Comparison of ENCODE assay signal across 11 cellular contexts in genomic region chr7:141053626-141054025, GRCh38. TPM values are rescaled to one million over a fixed set of nuclear protein-coding genes. Genes with fewer than 3 reads are reported as not detected.
DNase-seq lines count a peak whose midpoint lies in the region; ATAC-seq and TF ChIP-seq lines count a peak whose summit lies in the region.
"Had no signal": no experiment of that assay in that cellular context is flagged by ENCODE, and none has a peak within 500 bp of the region (broad histone marks: within the 10 kb centered on the region; RNA-seq: fewer than 3 reads in every experiment).

No MANE protein-coding gene starts in this region.

- H3K27ac ChIP-seq in effector memory CD4-positive, alpha-beta T cell (ENCODE audit: insufficient read depth, low read length, poor library complexity, severe bottlenecking): peak overlapping the region; percentile 40
- H3K27ac ChIP-seq: heart right ventricle, right atrium auricular region had no signal

- no peaks in the 10 kb centered on the region for H3K27me3 ChIP-seq in effector memory CD4-positive, alpha-beta T cell (replicated peaks; ENCODE audit: control insufficient read depth, insufficient read depth, low read length, poor library complexity, severe bottlenecking)
- H3K27me3 ChIP-seq: heart right ventricle, right atrium auricular region had no signal

- H3K4me3 Mint-ChIP-seq in type B pancreatic cell: no peak overlapping the region

- no peaks in the 10 kb centered on the region for H3K9me3 Mint-ChIP-seq in type B pancreatic cell

- no peak overlapping the region for H3K27ac Mint-ChIP-seq in type B pancreatic cell

- DNase-seq in activated CD4-positive, alpha-beta T cell treated with anti-CD3 and anti-CD28 coated beads for 48 hours: peak; percentile 61
- peak; percentile 43 to 52 (median 51) for DNase-seq in effector memory CD4-positive, alpha-beta T cell
- peak; percentile 32 to 37 for DNase-seq in stimulated activated CD8-positive, alpha-beta memory T cell treated with anti-CD3 and anti-CD28 coated beads, Interleukin-15, amount 100 ng/mL, for 4 hours (ENCODE audit: low read depth in 2 of 2)
- DNase-seq in NCI-H446 (lab: John Stamatoyannopoulos, UW) (no peak), type B pancreatic cell (ENCODE audit: extremely low spot score, unreplicated experiment) (no peak), amniotic stem cell (lab: John Stamatoyannopoulos, UW) (no peak)
- DNase-seq: heart right ventricle, NCI-H748 treated with DMSO at 0.1 percent for 48 hours had no signal

- ATAC-seq in HG03460 (IDR thresholded peaks at IDR 0.05; ENCODE audit: unreplicated experiment): peak; percentile 64
- ATAC-seq in GM19463 (IDR thresholded peaks at IDR 0.05; ENCODE audit: unreplicated experiment): no peak
- ATAC-seq: heart right ventricle had no signal

- H3K36me3 ChIP-seq in effector memory CD4-positive, alpha-beta T cell (ENCODE audit: control insufficient read depth, insufficient read depth, low read length): no peaks in the 10 kb centered on the region
- H3K36me3 ChIP-seq: heart right ventricle, right atrium auricular region had no signal

- no peaks in the 10 kb centered on the region for H3K36me3 Mint-ChIP-seq in type B pancreatic cell

- H3K4me1 ChIP-seq in effector memory CD4-positive, alpha-beta T cell (ENCODE audit: control insufficient read depth, insufficient read depth, low read length, poor library complexity, severe bottlenecking): peaks cover 10% of the 10 kb centered on the region
- H3K4me1 ChIP-seq: heart right ventricle, right atrium auricular region had no signal

- TF ChIP-seq CTCF in type B pancreatic cell (conservative IDR thresholded peaks at IDR 0.05): no peak

- peaks cover 13% of the 10 kb centered on the region for H3K27me3 Mint-ChIP-seq in type B pancreatic cell

- no peak overlapping the region for H3K4me3 ChIP-seq in effector memory CD4-positive, alpha-beta T cell (ENCODE audit: insufficient read depth, low read depth, low read length, poor library complexity, severe bottlenecking)
- H3K4me3 ChIP-seq: heart right ventricle, right atrium auricular region had no signal

- no peaks in the 10 kb centered on the region for H3K4me1 Mint-ChIP-seq in type B pancreatic cell (ENCODE audit: unreplicated experiment)

- no peaks in the 10 kb centered on the region for H3K9me3 ChIP-seq in effector memory CD4-positive, alpha-beta T cell (ENCODE audit: control insufficient read depth, low read length)
- H3K9me3 ChIP-seq: right atrium auricular region had no signal

RNA-seq across cellular contexts. Expression of gene TMEM178B, which starts 20.2 kb away (rescaled TPM):
- 4.7 and 8.7 TPM in 2 replicates for total RNA-seq in type B pancreatic cell (ENCODE audit: low replicate concordance)

RNA-seq across cellular contexts. Expression of gene MRPS33, which starts 38.9 kb away (rescaled TPM):
- total RNA-seq in type B pancreatic cell (ENCODE audit: low replicate concordance): 58.1 and 74.6 TPM in 2 replicates

Comparison
In these comparisons a context has a peak if more than half of its experiments do, and no peak if none do; other contexts are left out.
1. DNase-seq: peak in activated CD4-positive, alpha-beta T cell treated with anti-CD3 and anti-CD28 coated beads for 48 hours (single experiment), effector memory CD4-positive, alpha-beta T cell (3 of 3) and stimulated activated CD8-positive, alpha-beta memory T cell treated with anti-CD3 and anti-CD28 coated beads, Interleukin-15, amount 100 ng/mL, for 4 hours (2 of 2); none in NCI-H446 (0 of 2), type B pancreatic cell (single experiment) and amniotic stem cell (single experiment).